In the genomic region with DNA sequence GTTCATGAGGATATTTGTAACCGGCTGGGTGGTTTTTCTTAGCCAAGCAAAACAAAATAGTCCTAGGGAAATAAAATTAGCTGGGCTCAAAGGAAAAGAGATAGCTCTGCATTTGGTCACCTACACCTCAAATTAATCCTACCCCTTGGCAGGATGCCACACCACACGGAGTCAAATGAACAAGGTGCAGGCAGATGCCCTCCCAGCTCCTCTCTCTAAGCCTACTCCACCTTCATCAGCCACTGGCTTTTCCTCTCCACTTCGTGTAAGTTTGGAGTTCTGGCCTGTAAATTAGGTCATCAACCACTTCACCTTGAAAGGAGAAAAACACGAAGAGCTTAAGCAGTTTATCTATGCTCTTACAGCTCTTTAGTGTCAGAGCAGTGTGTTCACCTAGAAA, we compare ENCODE assay signal across 10 cellular contexts. TPM values are rescaled to one million over a fixed set of nuclear protein-coding genes. Genes with fewer than 3 reads are reported as not detected.
DNase-seq lines count a peak whose midpoint lies in the region; ATAC-seq lines count a peak whose summit lies in the region.
"Had no signal": no experiment of that assay in that cellular context is flagged by ENCODE, and none has a peak within 500 bp of the region (broad histone marks: within the 10 kb centered on the region; RNA-seq: fewer than 3 reads in every experiment).

No MANE protein-coding gene starts in this region.

- no peak overlapping the region for H3K4me3 ChIP-seq in Karpas-422 (ENCODE audit: low read length)

- no peaks in the 10 kb centered on the region for H3K9me3 Mint-ChIP-seq in stimulated activated naive CD8-positive, alpha-beta T cell treated with anti-CD3 and anti-CD28 coated beads, Interleukin-15, Interleukin-2, amounts not matched to agents 100 ng/mL and 50 ng/mL, for 24 hours

- H3K27me3 ChIP-seq in Karpas-422 (ENCODE audit: low read length), result no peaks in the 10 kb centered on the region

- H3K27ac Mint-ChIP-seq in stimulated activated naive CD8-positive, alpha-beta T cell treated with anti-CD3 and anti-CD28 coated beads, Interleukin-15, Interleukin-2, amounts not matched to agents 100 ng/mL and 50 ng/mL, for 24 hours, result no peak overlapping the region
- no peak overlapping the region for H3K27ac Mint-ChIP-seq in T-helper 17 cell

- no peak overlapping the region for H3K4me2 ChIP-seq in Karpas-422 (ENCODE audit: low read depth, low read length, poor library complexity, severe bottlenecking)

- H3K4me1 ChIP-seq in Karpas-422 (ENCODE audit: low read length), result no peaks in the 10 kb centered on the region

- H3K79me2 ChIP-seq in Karpas-422 (ENCODE audit: low read length), result no peaks in the 10 kb centered on the region

- no peak overlapping the region for H2AFZ ChIP-seq in Karpas-422 (ENCODE audit: low read length)

- H3K36me3 ChIP-seq in Karpas-422 (ENCODE audit: insufficient read depth, low read length), result no peaks in the 10 kb centered on the region

- no peak overlapping the region for H3K9ac ChIP-seq in Karpas-422 (ENCODE audit: low read length)

- H3K9me3 ChIP-seq in T-helper 17 cell (ENCODE audit: control insufficient read depth, low read length, poor library complexity, severe bottlenecking) (no peaks in the 10 kb centered on the region), Karpas-422 (ENCODE audit: low read length) (no peaks in the 10 kb centered on the region)

- H3K4me3 Mint-ChIP-seq in stimulated activated naive CD8-positive, alpha-beta T cell treated with anti-CD3 and anti-CD28 coated beads, Interleukin-15, Interleukin-2, amounts not matched to agents 100 ng/mL and 50 ng/mL, for 24 hours, result peak overlapping the region; percentile 73
- H3K4me3 Mint-ChIP-seq in T-helper 17 cell, result peak overlapping the region; percentile 94

- H3K27ac ChIP-seq in Karpas-422 (ENCODE audit: low read length), result no peak overlapping the region

- peaks cover 15% of the 10 kb centered on the region for H3K4me1 Mint-ChIP-seq in stimulated activated naive CD8-positive, alpha-beta T cell treated with anti-CD3 and anti-CD28 coated beads, Interleukin-15, Interleukin-2, amounts not matched to agents 100 ng/mL and 50 ng/mL, for 24 hours (ENCODE audit: low read depth)
- peaks cover 15% of the 10 kb centered on the region for H3K4me1 Mint-ChIP-seq in T-helper 17 cell

- H3K36me3 Mint-ChIP-seq in stimulated activated naive CD8-positive, alpha-beta T cell treated with anti-CD3 and anti-CD28 coated beads, Interleukin-15, Interleukin-2, amounts not matched to agents 100 ng/mL and 50 ng/mL, for 24 hours (ENCODE audit: low read depth), result no peaks in the 10 kb centered on the region
- H3K36me3 Mint-ChIP-seq in T-helper 17 cell (ENCODE audit: low read depth), result peaks cover 7% of the 10 kb centered on the region

- peaks cover 66% of the 10 kb centered on the region for H3K27me3 Mint-ChIP-seq in stimulated activated naive CD8-positive, alpha-beta T cell treated with anti-CD3 and anti-CD28 coated beads, Interleukin-15, Interleukin-2, amounts not matched to agents 100 ng/mL and 50 ng/mL, for 24 hours
- H3K27me3 Mint-ChIP-seq in T-helper 17 cell, result peaks cover 62% of the 10 kb centered on the region

- no peaks in the 10 kb centered on the region for H3K9me2 ChIP-seq in Karpas-422 (replicated peaks; ENCODE audit: insufficient read depth, low read length)

- DNase-seq in stimulated activated naive CD8-positive, alpha-beta T cell treated with anti-CD3 and anti-CD28 coated beads, Interleukin-15, Interleukin-2, amounts not matched to agents 100 U/mL and 50 U/mL, for 24 hours, result no peak
- DNase-seq in T-helper 17 cell (no peak), kidney tubule cell (ENCODE audit: low spot score) (peak; percentile 44), NCI-H1694 treated with DMSO at 0.1 percent for 48 hours (lab: John Stamatoyannopoulos, UW) (no peak), Karpas-422 (no peak), NCI-H2196 treated with DMSO at 0.1 percent for 48 hours (lab: John Stamatoyannopoulos, UW; ENCODE audit: unreplicated experiment) (no peak)
- DNase-seq: DMS79; stimulated activated CD4-positive, alpha-beta T cell treated with anti-CD3 and anti-CD28 coated beads, Interleukin-4, amount 100 ng/mL, for 24 hours had no signal

- no peak for ATAC-seq in stimulated activated naive CD8-positive, alpha-beta T cell treated with anti-CD3 and anti-CD28 coated beads, Interleukin-15, Interleukin-2, amounts not matched to agents 100 U/mL and 50 U/mL, for 24 hours
- no peak for ATAC-seq in T-helper 17 cell
- ATAC-seq in HG02678 (IDR thresholded peaks at IDR 0.05; ENCODE audit: unreplicated experiment), result no peak

- H4K20me1 ChIP-seq in Karpas-422 (ENCODE audit: insufficient read depth, low read depth, low read length), result no peaks in the 10 kb centered on the region

RNA-seq across cellular contexts. Expression of a gene that starts 1.4 kb away (rescaled TPM):
- total RNA-seq in T-helper 17 cell, result not detected
- not detected in 2 replicates for total RNA-seq in Karpas-422 (2014; rRNA removed; shearing (Covaris generic); ENCODE audit: low replicate concordance)
